ENCODE assay signal across 23 cellular contexts in genomic region chr18:2466978-2467377, GRCh38.
DNase-seq lines count a peak whose midpoint lies in the region; ATAC-seq, FAIRE-seq and TF ChIP-seq lines count a peak whose summit lies in the region.
"Had no signal": no experiment of that assay in that cellular context is flagged by ENCODE, and none has a peak within 500 bp of the region (broad histone marks: within the 10 kb centered on the region; RNA-seq: fewer than 3 reads in every experiment).

No MANE protein-coding gene starts in this region.

- ATAC-seq in K562, result peak; percentile 52; the same call in 2 of the 3 replicates
- ATAC-seq in pancreas, result no peak
- ATAC-seq in left lung, result no peak
- ATAC-seq: GM12878 had no signal

- peak overlapping the region; percentile 35 for H2BK5ac ChIP-seq in mesendoderm (ENCODE audit: low read length)

- no peak for TF ChIP-seq POLR2A in K562 (conservative IDR thresholded peaks at IDR 0.05)

- DNase-seq in K562 (ENCODE audit: extremely low read depth in 1 of 4, low spot score in 3 of 4), result no peak
- peak; percentile 31 for DNase-seq in mesendoderm
- no peak for DNase-seq in pancreas
- DNase-seq in type B pancreatic cell (ENCODE audit: extremely low spot score, unreplicated experiment), result no peak
- no peak for DNase-seq in left lung
- DNase-seq: Caco-2; CD4-positive, CD25-positive, alpha-beta regulatory T cell; DMS153; GF-D8; HFFc6; NCI-H1092 treated with DMSO at 0.1 percent for 48 hours; NCI-H1694; NCI-H2081 treated with DMSO at 0.1 percent for 48 hours; NCI-H446 treated with DMSO at 0.1 percent for 48 hours; NCI-H69; SHP77; SK-N-SH; T-helper 1 cell had no signal

- FAIRE-seq in K562 (lab: Jason Lieb, UNC), result no peak
- no peak for FAIRE-seq in pancreas (lab: Jason Lieb, UNC)
- FAIRE-seq: GM12878, H54 had no signal

- H3K56ac ChIP-seq in mesendoderm (ENCODE audit: low read length), result no peak overlapping the region

- no peak overlapping the region for H2AFZ ChIP-seq in OCI-LY3 (ENCODE audit: low read depth, low read length)
- no peak overlapping the region for H2AFZ ChIP-seq in K562 (ENCODE audit: low read depth, low read length)

- H3K4me1 ChIP-seq in OCI-LY3 (ENCODE audit: low read length), result no peaks in the 10 kb centered on the region
- H3K4me1 ChIP-seq in K562 (replicated peaks in 1 of 2; ENCODE audit: control insufficient read depth in 2 of 2, insufficient read depth in 2 of 2, low read length in 2 of 2), result no peaks in the 10 kb centered on the region
- no peaks in the 10 kb centered on the region for H3K4me1 ChIP-seq in mesendoderm (ENCODE audit: control insufficient read depth, low read depth, low read length)
- H3K4me1 ChIP-seq in pancreas, result no peaks in the 10 kb centered on the region
- no peaks in the 10 kb centered on the region for H3K4me1 ChIP-seq in left lung
- H3K4me1 ChIP-seq: Caco-2 had no signal

- TF ChIP-seq EP300 in K562 (IDR thresholded peaks at IDR 0.05; ENCODE audit: low read length), result no peak

- H3K27me3 ChIP-seq in OCI-LY3 (ENCODE audit: low read depth, low read length), result peaks cover 10% of the 10 kb centered on the region; the same call in 1 of the 2 replicates
- no peaks in the 10 kb centered on the region for H3K27me3 ChIP-seq in K562 (ENCODE audit: control insufficient read depth in 2 of 2, insufficient read depth in 2 of 2, low read length in 2 of 2)
- no peaks in the 10 kb centered on the region for H3K27me3 ChIP-seq in mesendoderm (ENCODE audit: insufficient read depth, low read length, poor library complexity)
- H3K27me3 ChIP-seq in pancreas, result no peaks in the 10 kb centered on the region
- H3K27me3 ChIP-seq in left lung, result no peaks in the 10 kb centered on the region

- H2AK5ac ChIP-seq in mesendoderm (ENCODE audit: low read length), result no peak overlapping the region

- no peak overlapping the region for H3K27ac ChIP-seq in C4-2B
- H3K27ac ChIP-seq in OCI-LY3 (ENCODE audit: low read length), result no peak overlapping the region
- no peak overlapping the region for H3K27ac ChIP-seq in K562 (ENCODE audit: extremely low read depth, low read depth, low read length)
- peak overlapping the region; percentile 4 for H3K27ac ChIP-seq in mesendoderm (ENCODE audit: low read depth, low read length)
- H3K27ac ChIP-seq in pancreas, result no peak overlapping the region
- H3K27ac ChIP-seq in left lung, result no peak overlapping the region

- no peaks in the 10 kb centered on the region for H3K9me1 ChIP-seq in K562 (ENCODE audit: control insufficient read depth, insufficient read depth, low read length)

- intact Hi-C loops in K562 (cut with micrococcal nuclease), result no loop called here
- intact Hi-C loops in pancreas (cut with DNase I), result no loop called here
- intact Hi-C loops in left lung (cut with DNase I), result no loop called here

- peaks cover 5% of the 10 kb centered on the region for H3K9me3 Mint-ChIP-seq in type B pancreatic cell
- H3K9me3 Mint-ChIP-seq: HFFc6 had no signal

- H4K5ac ChIP-seq in mesendoderm (ENCODE audit: low read length), result no peak overlapping the region

- no peaks in the 10 kb centered on the region for H3K36me3 Mint-ChIP-seq in type B pancreatic cell
- H3K36me3 Mint-ChIP-seq: CD4-positive, CD25-positive, alpha-beta regulatory T cell had no signal

- no peak overlapping the region for H4K8ac ChIP-seq in mesendoderm (ENCODE audit: low read depth, low read length)

- H3K36me3 ChIP-seq in OCI-LY3 (replicated peaks; ENCODE audit: low read depth, low read length) (no peaks in the 10 kb centered on the region), K562 (ENCODE audit: control insufficient read depth, insufficient read depth, low read length) (no peaks in the 10 kb centered on the region), mesendoderm (ENCODE audit: control insufficient read depth, insufficient read depth, low read length) (no peaks in the 10 kb centered on the region), pancreas (no peaks in the 10 kb centered on the region), left lung (no peaks in the 10 kb centered on the region)

- H3K79me2 ChIP-seq in OCI-LY3 (ENCODE audit: low read length) (no peaks in the 10 kb centered on the region), K562 (ENCODE audit: control insufficient read depth, insufficient read depth, low read length) (no peaks in the 10 kb centered on the region), mesendoderm (ENCODE audit: control insufficient read depth, insufficient read depth, low read length) (no peaks in the 10 kb centered on the region)

- H3K27ac Mint-ChIP-seq in type B pancreatic cell, result no peak overlapping the region
- H3K27ac Mint-ChIP-seq: B cell; CD4-positive, CD25-positive, alpha-beta regulatory T cell; HFFc6 had no signal

- H3K4me3 Mint-ChIP-seq in type B pancreatic cell, result no peak overlapping the region
- H3K4me3 Mint-ChIP-seq: B cell; CD4-positive, CD25-positive, alpha-beta regulatory T cell; HFFc6 had no signal

- POLR2A ChIA-PET in K562 (lab: Yijun Ruan, JAX), result no interaction called here

- CTCF ChIA-PET in K562 (lab: Yijun Ruan, JAX; ENCODE audit: low intra/inter-chr PET ratio), result interaction anchor here (1.9 kb wide), 1 partner anchor 362 kb away, joined by 10 read pairs; no protein-coding TSS in a partner anchor

- no peak overlapping the region for H3K18ac ChIP-seq in mesendoderm (ENCODE audit: low read length)

- 21% methylated on average over 1 of the region's 1 CpG for WGBS in K562 (ENCODE audit: insufficient coverage, low coverage, missing lambda C conversion rate)
- no CpG with 5 or more reads among the region's 1 CpG for WGBS in mesendoderm (ENCODE audit: extremely low coverage, insufficient coverage, low lambda C conversion rate)
- 88 to 94% methylated on average over 1 of the region's 1 CpG for WGBS in pancreas, 2 donors

- 0 out of 2 replicates have a peak, but pooled peaks have one; percentile 11 for TF ChIP-seq CTCF in C4-2B (conservative IDR thresholded peaks at IDR 0.05)
- TF ChIP-seq CTCF in OCI-LY3 (IDR thresholded peaks at IDR 0.05; ENCODE audit: low read depth, low read length), result 0 out of 2 replicates have a peak, but pooled peaks have one; percentile 6
- peak; percentile 10 to 49 (median 22); a peak in 2 of 6 replicates for TF ChIP-seq CTCF in K562 (IDR thresholded peaks at IDR 0.05 in 2 of 3, conservative IDR thresholded peaks at IDR 0.05 in 1 of 3; ENCODE audit: insufficient read depth in 2 of 3, low read depth in 1 of 3, low read length in 3 of 3)
- TF ChIP-seq CTCF in pancreas (IDR thresholded peaks at IDR 0.05), result no peak
- no peak for TF ChIP-seq CTCF in type B pancreatic cell (conservative IDR thresholded peaks at IDR 0.05)
- TF ChIP-seq CTCF in left lung (IDR thresholded peaks at IDR 0.05), result no peak

- H3K4me3 ChIP-seq in OCI-LY3 (ENCODE audit: low read length) (no peak overlapping the region), K562 (no peak overlapping the region), mesendoderm (ENCODE audit: low read length) (no peak overlapping the region), pancreas (no peak overlapping the region), left lung (no peak overlapping the region)
- H3K4me3 ChIP-seq: GM12878 had no signal

- no peaks in the 10 kb centered on the region for H3K4me1 Mint-ChIP-seq in type B pancreatic cell (ENCODE audit: unreplicated experiment)
- H3K4me1 Mint-ChIP-seq: B cell; CD4-positive, CD25-positive, alpha-beta regulatory T cell had no signal

- TF ChIP-seq RAD21 in K562 (CRISPR knock-in tag; conservative IDR thresholded peaks at IDR 0.05 in 1 of 2, IDR thresholded peaks at IDR 0.05 in 1 of 2), result peak in 1 of 2 experiments; percentile 61; a peak in 2 of 4 replicates

- H2BK15ac ChIP-seq in mesendoderm (replicated peaks; ENCODE audit: low read depth), result no peak overlapping the region

- H3K4me2 ChIP-seq in OCI-LY3 (ENCODE audit: low read length), result no peak overlapping the region
- H3K4me2 ChIP-seq in K562 (ENCODE audit: insufficient read depth, low read length), result no peak overlapping the region
- H3K4me2 ChIP-seq in mesendoderm (ENCODE audit: low read length), result no peak overlapping the region
- H3K4me2 ChIP-seq: SK-N-SH had no signal

- no peak overlapping the region for H3K4ac ChIP-seq in mesendoderm (ENCODE audit: low read depth, low read length)

- in situ Hi-C loops in K562 (cut with MboI), result no loop called here

- H3K9ac ChIP-seq in OCI-LY3 (ENCODE audit: low read length) (no peak overlapping the region), K562 (ENCODE audit: insufficient read depth in 1 of 2, low read depth in 2 of 2, low read length in 2 of 2) (no peak overlapping the region), mesendoderm (ENCODE audit: low read length) (no peak overlapping the region)
- H3K9ac ChIP-seq: SK-N-SH had no signal

- no peaks in the 10 kb centered on the region for H3K27me3 Mint-ChIP-seq in type B pancreatic cell

- no peaks in the 10 kb centered on the region for H4K20me1 ChIP-seq in OCI-LY3 (ENCODE audit: insufficient read depth, low read length)
- no peaks in the 10 kb centered on the region for H4K20me1 ChIP-seq in K562 (replicated peaks; ENCODE audit: control insufficient read depth, insufficient read depth, low read length)

- no peak overlapping the region for H3K23ac ChIP-seq in mesendoderm (ENCODE audit: low read length)

- no TSS peak for BruUV-seq in K562 (replicated peaks; lab: Mats Ljungman, UMichigan)

- H2BK120ac ChIP-seq in mesendoderm (ENCODE audit: low read depth, low read length), result no peak overlapping the region

- no peaks in the 10 kb centered on the region for H3K79me1 ChIP-seq in mesendoderm (ENCODE audit: low read length)

- H3K9me3 ChIP-seq in OCI-LY3 (ENCODE audit: insufficient read depth, low read length) (no peaks in the 10 kb centered on the region), K562 (replicated peaks; ENCODE audit: control insufficient read depth, insufficient read depth, low read depth, low read length) (no peaks in the 10 kb centered on the region), pancreas (no peaks in the 10 kb centered on the region), left lung (no peaks in the 10 kb centered on the region)
- H3K9me3 ChIP-seq: Caco-2, SK-N-SH had no signal

TF ChIP-seq in K562, 482 proteins besides CTCF, POLR2A, EP300 and RAD21:
- no peak for TF ChIP-seq XRCC4 (IDR thresholded peaks at IDR 0.05; ENCODE audit: extremely low read depth, insufficient read depth, insufficient read length)
- no peak for TF ChIP-seq POLR2AphosphoS5 (IDR thresholded peaks at IDR 0.05; ENCODE audit: control insufficient read depth, insufficient read depth, low read depth, low read length)
- TF ChIP-seq RHOXF2B (CRISPR knock-in tag; conservative IDR thresholded peaks at IDR 0.05), result no peak
- no peak for TF ChIP-seq ZKSCAN8 (CRISPR knock-in tag; IDR thresholded peaks at IDR 0.05)
- no peak for TF ChIP-seq ZNF41 (CRISPR knock-in tag; conservative IDR thresholded peaks at IDR 0.05)
- no peak for TF ChIP-seq TGIF2 (CRISPR knock-in tag; IDR thresholded peaks at IDR 0.05)
- TF ChIP-seq ZNF830 (CRISPR knock-in tag; IDR thresholded peaks at IDR 0.05), result no peak

Comparison
In these comparisons a context has a peak if more than half of its experiments do, and no peak if none do; other contexts are left out.
1. CTCF ChIP-seq: peak in C4-2B (single experiment), OCI-LY3 (single experiment) and K562 (3 of 3); none in pancreas (0 of 4), type B pancreatic cell (single experiment) and left lung (0 of 2).